15 cellular contexts compared by ENCODE assay signal in the genomic region with DNA sequence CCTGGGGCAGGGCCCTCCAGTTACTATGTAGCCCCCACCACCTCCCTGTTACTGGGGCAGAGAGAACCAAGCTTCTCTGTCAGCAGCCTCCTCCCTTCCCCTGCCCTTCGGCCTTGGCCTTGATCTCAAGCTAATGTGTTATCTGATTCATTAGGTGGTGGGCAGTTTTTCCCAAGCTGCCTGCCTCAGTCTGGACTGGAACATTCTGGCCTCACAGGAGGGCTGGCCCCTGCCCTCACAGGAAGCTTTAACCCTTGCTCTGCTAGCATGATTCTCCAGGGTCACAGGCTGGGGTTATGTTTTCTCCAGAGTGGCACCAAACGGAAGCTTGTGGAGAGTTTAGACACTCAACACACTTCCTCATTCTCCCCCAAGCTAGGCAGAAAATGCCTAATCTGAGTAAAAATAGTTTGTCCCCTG. TPM values are rescaled to one million over a fixed set of nuclear protein-coding genes. Genes with fewer than 3 reads are reported as not detected.
A peak's percentile ranks its signal among the peaks of the same experiment; 100 is the strongest.
DNase-seq lines count a peak whose midpoint lies in the region; ATAC-seq and TF ChIP-seq lines count a peak whose summit lies in the region.
"Had no signal": no experiment of that assay in that cellular context is flagged by ENCODE, and none has a peak within 500 bp of the region (broad histone marks: within the 10 kb centered on the region; RNA-seq: fewer than 3 reads in every experiment).

No MANE protein-coding gene starts in this region.

- ATAC-seq in GM21786 (IDR thresholded peaks at IDR 0.05; ENCODE audit: unreplicated experiment) (peak; percentile 54), right cardiac atrium (peak; percentile 56 to 58), GM18868 (IDR thresholded peaks at IDR 0.05; ENCODE audit: unreplicated experiment) (no peak), HG02798 (IDR thresholded peaks at IDR 0.05; ENCODE audit: poor library complexity, unreplicated experiment) (no peak)
- ATAC-seq: effector memory CD8-positive, alpha-beta T cell; naive thymus-derived CD8-positive, alpha-beta T cell; stimulated activated naive CD8-positive, alpha-beta T cell treated with anti-CD3 and anti-CD28 coated beads, Interleukin-15, amount 100 ng/mL, for 72 hours had no signal

- H3K27ac ChIP-seq in PC-9 (peak overlapping the region; percentile 42), right cardiac atrium (ENCODE audit: low read length) (no peak overlapping the region), substantia nigra (ENCODE audit: low read depth, low read length, poor library complexity, severe bottlenecking) (peak overlapping the region; percentile 31)
- H3K27ac ChIP-seq: hepatocyte had no signal

- no peak overlapping the region for H3K4me3 ChIP-seq in PC-9
- no peak overlapping the region for H3K4me3 ChIP-seq in right cardiac atrium (ENCODE audit: low read length)
- H3K4me3 ChIP-seq: hepatocyte had no signal

- no peaks in the 10 kb centered on the region for H3K9me2 ChIP-seq in PC-9 (ENCODE audit: insufficient read depth)

- no peak overlapping the region for H2AFZ ChIP-seq in PC-9
- H2AFZ ChIP-seq: hepatocyte had no signal

- CTCF ChIA-PET in PC-9 (lab: Charles Lee), result no interaction called here

- H3F3A ChIP-seq in PC-9 (ENCODE audit: insufficient read depth, low read depth), result peaks cover 5% of the 10 kb centered on the region; the same call in 1 of the 2 replicates

- H3K79me2 ChIP-seq in PC-9 (ENCODE audit: low read depth), result no peaks in the 10 kb centered on the region
- H3K79me2 ChIP-seq: hepatocyte had no signal

- BruUV-seq in PC-9 (replicated peaks; lab: Mats Ljungman, UMichigan), result no TSS peak

- POLR2A ChIA-PET in PC-9 (lab: Charles Lee; ENCODE audit: unreplicated experiment), result no interaction called here

- peaks cover 25% of the 10 kb centered on the region for H3K4me1 ChIP-seq in PC-9 (replicated peaks; ENCODE audit: insufficient read depth)
- no peaks in the 10 kb centered on the region for H3K4me1 ChIP-seq in right cardiac atrium (ENCODE audit: control insufficient read depth, insufficient read depth, low read length)

- intact Hi-C loops in PC-9 (cut with micrococcal nuclease; ENCODE audit: unreplicated experiment), result no loop called here
- intact Hi-C loops in right cardiac atrium (cut with DNase I), result no loop called here

- no peaks in the 10 kb centered on the region for H4K20me1 ChIP-seq in PC-9 (ENCODE audit: insufficient read depth)

- peak overlapping the region; percentile 60 for H3K4me2 ChIP-seq in PC-9
- H3K4me2 ChIP-seq: hepatocyte had no signal

- no peak for TF ChIP-seq CTCF in PC-9 (conservative IDR thresholded peaks at IDR 0.05)

- no peaks in the 10 kb centered on the region for H3K27me3 ChIP-seq in PC-9 (ENCODE audit: insufficient read depth, low read depth)
- H3K27me3 ChIP-seq in right cardiac atrium (ENCODE audit: control insufficient read depth, insufficient read depth), result no peaks in the 10 kb centered on the region
- H3K27me3 ChIP-seq: hepatocyte had no signal

- DNase-seq in PC-9, result no peak
- DNase-seq in right cardiac atrium, result no peak
- peak in 4 of 49 donors; percentile 4 to 26 (median 9) for DNase-seq in substantia nigra (lab: John Stamatoyannopoulos, UW)
- DNase-seq in kidney tubule cell (ENCODE audit: low spot score), result no peak
- DNase-seq: activated CD4-positive, alpha-beta T cell treated with anti-CD3 and anti-CD28 coated beads, Interleukin-2, amount 50 U/mL, for 4 hours; DMS79 treated with DMSO at 0.1 percent for 48 hours; effector memory CD8-positive, alpha-beta T cell; NCI-H2029 treated with DMSO at 0.1 percent for 48 hours; stimulated activated naive CD8-positive, alpha-beta T cell treated with anti-CD3 and anti-CD28 coated beads, Interleukin-15, amount 100 ng/mL, for 72 hours had no signal

- H3K9me3 ChIP-seq in PC-9 (ENCODE audit: insufficient read depth, low read depth), result no peaks in the 10 kb centered on the region
- no peaks in the 10 kb centered on the region for H3K9me3 ChIP-seq in right cardiac atrium (ENCODE audit: control insufficient read depth, low read length)

- WGBS in right cardiac atrium, result 51% methylated on average over 2 of the region's 2 CpGs

- H3K36me3 ChIP-seq in PC-9 (ENCODE audit: low read depth), result no peaks in the 10 kb centered on the region

RNA-seq across cellular contexts. Expression of gene SLC6A9, which starts 37.2 kb away (rescaled TPM):
- 57.7 and 70.1 TPM in 2 replicates for total RNA-seq in PC-9 (2021)
- total RNA-seq in right cardiac atrium, result 1 to 10 TPM in 3 of 4 donors, under 1 TPM in 1; 0.95 to 1.6 (median 1.3) TPM
- polyA plus RNA-seq in right cardiac atrium, result 1.0 TPM
- polyA plus RNA-seq: naive thymus-derived CD8-positive, alpha-beta T cell had no signal

RNA-seq across cellular contexts. Expression of gene KLF17, which starts 50.2 kb away (rescaled TPM):
- total RNA-seq in PC-9 (2021), result not detected in 2 replicates
- not detected for total RNA-seq in right cardiac atrium
- polyA plus RNA-seq in right cardiac atrium, result not detected
- total RNA-seq: hepatocyte; HT-29; naive thymus-derived CD8-positive, alpha-beta T cell had no signal
- polyA plus RNA-seq: hepatocyte; naive thymus-derived CD8-positive, alpha-beta T cell had no signal

Comparison
In these comparisons a context has a peak if more than half of its experiments do, and no peak if none do; other contexts are left out.
1. ATAC-seq: peak in GM21786 (single experiment) and right cardiac atrium (2 of 2); none in GM18868 (single experiment) and HG02798 (single experiment).
2. RNA of gene SLC6A9, which starts 37.2 kb away (total RNA-seq): 57.7 to 70.1 TPM in PC-9; 0.95 to 1.6 TPM in right cardiac atrium; every median in the first group is over 10 times any median in the second.